19 cellular contexts compared by ENCODE assay signal in genomic region chrX:9897761-9898161, GRCh38.
DNase-seq lines count a peak whose midpoint lies in the region; ATAC-seq and TF ChIP-seq lines count a peak whose summit lies in the region.
"Had no signal": no experiment of that assay in that cellular context is flagged by ENCODE, and none has a peak within 500 bp of the region (broad histone marks: within the 10 kb centered on the region; RNA-seq: fewer than 3 reads in every experiment).

No MANE protein-coding gene starts in this region.

- peak overlapping the region; percentile 73; the same call in 1 of the 2 replicates for H3K14ac ChIP-seq in IMR-90 (replicated peaks; ENCODE audit: low read depth, low read length)

- peak overlapping the region; percentile 96 for H4K91ac ChIP-seq in IMR-90 (ENCODE audit: insufficient read depth, low read depth, low read length)

- H2AFZ ChIP-seq in IMR-90 (replicated peaks; ENCODE audit: low read length, poor library complexity) (peak overlapping the region; percentile 27), mammary epithelial cell (ENCODE audit: low read depth, low read length) (peak overlapping the region; percentile 61)

- no peaks in the 10 kb centered on the region for H3K9me3 Mint-ChIP-seq in activated CD4-positive, alpha-beta T cell treated with anti-CD3 and anti-CD28 coated beads for 36 hours (ENCODE audit: low read depth)
- H3K9me3 Mint-ChIP-seq: activated T-helper 2 cell treated with anti-CD3 and anti-CD28 coated beads, Interferon-gamma antibody, Interleukin-2, Interleukin-4, amounts not matched to agents 10 μg/mL and 5 μg/mL and 100 μg/mL, durations not matched to agents 14 hours and 24 hours and 36 hours; central memory CD8-positive, alpha-beta T cell had no signal

- H2BK5ac ChIP-seq in IMR-90 (ENCODE audit: low read depth, low read length, poor library complexity, severe bottlenecking): peak overlapping the region; percentile 87

- H3K4ac ChIP-seq in IMR-90 (ENCODE audit: low read depth, low read length): peak overlapping the region; percentile 98

- H3K4me2 ChIP-seq in IMR-90 (ENCODE audit: low read depth, low read length) (no peak overlapping the region; the same call in 1 of the 2 replicates), mammary epithelial cell (ENCODE audit: insufficient read depth, low read depth, low read length) (peak overlapping the region; percentile 55)
- H3K4me2 ChIP-seq: KMS-11 had no signal

- H3K27me3 ChIP-seq in IMR-90 (ENCODE audit: control insufficient read depth, insufficient read depth, low read length): no peaks in the 10 kb centered on the region
- no peaks in the 10 kb centered on the region for H3K27me3 ChIP-seq in mammary epithelial cell (ENCODE audit: insufficient read depth, low read length)
- H3K27me3 ChIP-seq: esophagus squamous epithelium, neutrophil had no signal

- no peak overlapping the region for H4K5ac ChIP-seq in IMR-90 (ENCODE audit: low read depth, low read length)

- H2BK20ac ChIP-seq in IMR-90 (ENCODE audit: low read depth, low read length): peak overlapping the region; percentile 92

- TF ChIP-seq CTCF in IMR-90 (conservative IDR thresholded peaks at IDR 0.05; ENCODE audit: low read depth, low read length): no peak
- TF ChIP-seq CTCF in mammary epithelial cell (conservative IDR thresholded peaks at IDR 0.05 in 1 of 2, IDR thresholded peaks at IDR 0.05 in 1 of 2; ENCODE audit: extremely low read depth in 1 of 2, insufficient read depth in 1 of 2, low read depth in 1 of 2, low read length in 2 of 2): no peak

- dilution Hi-C loops in IMR-90 (cut with HindIII; ENCODE audit: low sequenced_read_pairs, unreplicated experiment) (no loop called here), mammary epithelial cell (cut with HindIII; ENCODE audit: low sequenced_read_pairs) (loop anchor here (5.0 kb wide), 1 partner anchor 70 kb away; no protein-coding TSS in a partner anchor)

- TF ChIP-seq POLR2A in IMR-90 (IDR thresholded peaks at IDR 0.05; ENCODE audit: low read depth, low read length): no peak

- peak overlapping the region; percentile 85 for H3K18ac ChIP-seq in IMR-90 (ENCODE audit: low read depth, low read length)

- in situ Hi-C loops in IMR-90 (cut with MboI; ENCODE audit: low sequenced_read_pairs): loop anchor here (25.0 kb wide), 1 partner anchor 215 kb away; no protein-coding TSS in a partner anchor
- in situ Hi-C loops in mammary epithelial cell (cut with MboI; ENCODE audit: low sequenced_read_pairs in 2 of 2): loop anchor here in 1 of 2 donors (25.0 kb wide), 1 partner anchor 215 kb away; no protein-coding TSS in a partner anchor

- DNase-seq in AG08396 (ENCODE audit: low spot score) (peak; percentile 79), IMR-90 (peak; percentile 97), mammary epithelial cell (peak; percentile 47), myocyte (ENCODE audit: low read depth) (peak; percentile 89), islet precursor cell (no peak), RPMI8226 (no peak), SKM-1 treated with dmso at 0.1 percent for 144 hours (lab: John Stamatoyannopoulos, UW; ENCODE audit: unreplicated experiment) (no peak)
- DNase-seq in activated CD4-positive, alpha-beta T cell treated with anti-CD3 and anti-CD28 coated beads for 36 hours: no peak
- DNase-seq: ACHN; activated CD4-positive, alpha-beta T cell treated with anti-CD3 and anti-CD28 coated beads, Interleukin-2, amount 50 U/mL, for 4 hours; DMS53; esophagus squamous epithelium; NCI-H2029 treated with DMSO at 0.1 percent for 48 hours; T-helper 1 cell had no signal

- no peaks in the 10 kb centered on the region; the same call in 1 of the 2 replicates for H3K36me3 ChIP-seq in IMR-90 (ENCODE audit: control insufficient read depth, insufficient read depth, low read length)
- H3K36me3 ChIP-seq in mammary epithelial cell (ENCODE audit: insufficient read depth, low read length): no peaks in the 10 kb centered on the region
- H3K36me3 ChIP-seq: HAP-1, neutrophil had no signal

- peak; percentile 86 for ATAC-seq in IMR-90 (ENCODE audit: low read depth)
- ATAC-seq in activated CD4-positive, alpha-beta T cell treated with anti-CD3 and anti-CD28 coated beads for 36 hours: no peak

- H3K4me1 ChIP-seq in IMR-90 (ENCODE audit: control insufficient read depth, insufficient read depth, low read length) (peaks cover 12% of the 10 kb centered on the region), mammary epithelial cell (ENCODE audit: insufficient read depth, low read length) (peaks cover 11% of the 10 kb centered on the region)

- H2AK9ac ChIP-seq in IMR-90 (replicated peaks; ENCODE audit: low read depth, low read length, poor library complexity): no peak overlapping the region

- no peak overlapping the region for H3K4me3 Mint-ChIP-seq in activated CD4-positive, alpha-beta T cell treated with anti-CD3 and anti-CD28 coated beads for 36 hours
- H3K4me3 Mint-ChIP-seq: central memory CD8-positive, alpha-beta T cell had no signal

- H3K79me1 ChIP-seq in IMR-90 (ENCODE audit: low read depth in 1 of 2, low read length in 2 of 2): peaks cover 8 to 27% of the 10 kb centered on the region in 2 experiments

- no peaks in the 10 kb centered on the region for H3K36me3 Mint-ChIP-seq in activated CD4-positive, alpha-beta T cell treated with anti-CD3 and anti-CD28 coated beads for 36 hours (ENCODE audit: low read depth)

- CTCF ChIA-PET in IMR-90 (lab: Yijun Ruan, JAX) (no interaction called here), mammary epithelial cell (lab: Charles Lee; ENCODE audit: low non-redundant PET) (no interaction called here)
- CTCF ChIA-PET in activated CD4-positive, alpha-beta T cell treated with anti-CD3 and anti-CD28 coated beads for 36 hours (lab: Charles Lee): interaction anchor here (0.8 kb wide), 1 partner anchor 11 kb away, joined by 3 read pairs; no protein-coding TSS in a partner anchor

- H3K9me1 ChIP-seq in IMR-90 (ENCODE audit: insufficient read depth, low read length): 0 out of 2 replicates have a peak, but pooled peaks cover 5% of the 10 kb centered on the region

- H3K9me3 ChIP-seq in IMR-90 (ENCODE audit: control insufficient read depth, insufficient read depth, low read length): no peaks in the 10 kb centered on the region
- H3K9me3 ChIP-seq in mammary epithelial cell (replicated peaks; ENCODE audit: insufficient read depth, low read length): peaks cover 3% of the 10 kb centered on the region
- H3K9me3 ChIP-seq: esophagus squamous epithelium, HAP-1, neutrophil had no signal

- no CpG with 5 or more reads among the region's 6 CpGs for WGBS in IMR-90 (ENCODE audit: extremely low coverage in 2 of 2, insufficient read length in 1 of 2), 2 experiments
- WGBS in mammary epithelial cell (ENCODE audit: low coverage, missing lambda C conversion rate): 26% methylated on average over 6 of the region's 6 CpGs

- H3K23ac ChIP-seq in IMR-90 (ENCODE audit: low read depth, low read length): peak overlapping the region; percentile 60

- no peak overlapping the region for H3K4me3 ChIP-seq in IMR-90 (ENCODE audit: insufficient read depth, low read depth, low read length)
- H3K4me3 ChIP-seq in mammary epithelial cell (replicated peaks in 1 of 3; ENCODE audit: insufficient read depth in 1 of 3, low read depth in 2 of 3, low read length in 3 of 3): no peak overlapping the region
- H3K4me3 ChIP-seq: esophagus squamous epithelium, HAP-1 had no signal

- peak overlapping the region; percentile 74 for H3K56ac ChIP-seq in IMR-90 (ENCODE audit: extremely low read depth, insufficient read depth, low read length)

- H2AK5ac ChIP-seq in IMR-90 (ENCODE audit: low read depth, low read length): peak overlapping the region; percentile 96

- H4K20me1 ChIP-seq in IMR-90 (ENCODE audit: insufficient read depth, low read length): no peaks in the 10 kb centered on the region
- H4K20me1 ChIP-seq in mammary epithelial cell (ENCODE audit: insufficient read depth, low read length): no peaks in the 10 kb centered on the region

- peak overlapping the region; percentile 34; the same call in 2 of the 3 replicates for H2BK15ac ChIP-seq in IMR-90 (ENCODE audit: low read depth, low read length)

- no peaks in the 10 kb centered on the region for H3K79me2 ChIP-seq in mammary epithelial cell (ENCODE audit: insufficient read depth, low read length)

- peaks cover 12% of the 10 kb centered on the region for H3K27me3 Mint-ChIP-seq in activated CD4-positive, alpha-beta T cell treated with anti-CD3 and anti-CD28 coated beads for 36 hours

- POLR2A ChIA-PET in IMR-90 (lab: Charles Lee; ENCODE audit: unreplicated experiment): no interaction called here
- POLR2A ChIA-PET in activated CD4-positive, alpha-beta T cell treated with anti-CD3 and anti-CD28 coated beads for 36 hours (lab: Charles Lee): interaction anchor here (0.7 kb wide), 1 partner anchor 38 kb away, joined by 3 read pairs; no protein-coding TSS in a partner anchor

- H3K27ac Mint-ChIP-seq in activated CD4-positive, alpha-beta T cell treated with anti-CD3 and anti-CD28 coated beads for 36 hours: no peak overlapping the region
- H3K27ac Mint-ChIP-seq: activated T-helper 2 cell treated with anti-CD3 and anti-CD28 coated beads, Interferon-gamma antibody, Interleukin-2, Interleukin-4, amounts not matched to agents 10 μg/mL and 5 μg/mL and 100 μg/mL, durations not matched to agents 14 hours and 24 hours and 36 hours had no signal

- peak overlapping the region; percentile 25 to 78; a peak in 2 of 4 replicates for H4K8ac ChIP-seq in IMR-90 (ENCODE audit: low read depth in 2 of 2, low read length in 2 of 2)

- H3K27ac ChIP-seq in IMR-90 (ENCODE audit: insufficient read depth, low read length) (peak overlapping the region; percentile 89), mammary epithelial cell (ENCODE audit: insufficient read depth, low read depth, low read length) (no peak overlapping the region)
- H3K27ac ChIP-seq: esophagus squamous epithelium, neutrophil had no signal

- TF ChIP-seq RAD21 in IMR-90 (IDR thresholded peaks at IDR 0.05; ENCODE audit: low read length): no peak

- peaks cover 12% of the 10 kb centered on the region for H3K4me1 Mint-ChIP-seq in activated CD4-positive, alpha-beta T cell treated with anti-CD3 and anti-CD28 coated beads for 36 hours
- H3K4me1 Mint-ChIP-seq: central memory CD8-positive, alpha-beta T cell had no signal

- peak overlapping the region; percentile 99 for H2BK120ac ChIP-seq in IMR-90 (ENCODE audit: low read depth, low read length)

- BruUV-seq in IMR-90 (replicated peaks; lab: Mats Ljungman, UMichigan): no TSS peak
- no TSS peak for BruUV-seq in mammary epithelial cell (replicated peaks; lab: Mats Ljungman, UMichigan)

- H3K9ac ChIP-seq in IMR-90 (ENCODE audit: low read depth, low read length) (peak overlapping the region; percentile 37; the same call in 1 of the 2 replicates), mammary epithelial cell (ENCODE audit: insufficient read depth, low read length) (no peak overlapping the region)
- H3K9ac ChIP-seq: KMS-11 had no signal

- intact Hi-C loops in IMR-90 (cut with micrococcal nuclease): loop anchor here (2.0 kb wide), 1 partner anchor 57 kb away; no protein-coding TSS in a partner anchor
- intact Hi-C loops in mammary epithelial cell (cut with micrococcal nuclease): no loop called here
- intact Hi-C loops in activated CD4-positive, alpha-beta T cell treated with anti-CD3 and anti-CD28 coated beads for 36 hours (cut with DNase I, micrococcal nuclease): no loop called here

TF ChIP-seq in IMR-90, 13 proteins besides CTCF, POLR2A, EP300 and RAD21 (continues in another document):
- TF ChIP-seq MXI1 (IDR thresholded peaks at IDR 0.05; ENCODE audit: borderline replicate concordance, low read depth, low read length): no peak

Comparison
In these comparisons a context has a peak if more than half of its experiments do, and no peak if none do; other contexts are left out.
1. DNase-seq: peak in AG08396 (single experiment), IMR-90 (single experiment), mammary epithelial cell (single experiment) and myocyte (single experiment); none in islet precursor cell (single experiment), activated CD4-positive, alpha-beta T cell treated with anti-CD3 and anti-CD28 coated beads for 36 hours (single experiment), RPMI8226 (single experiment) and SKM-1 treated with dmso at 0.1 percent for 144 hours (single experiment).